8 cellular contexts compared by ENCODE assay signal in genomic region chr2:30026091-30027055, GRCh38.
DNase-seq lines count a peak whose midpoint lies in the region; ATAC-seq, FAIRE-seq and TF ChIP-seq lines count a peak whose summit lies in the region.

No MANE protein-coding gene starts in this region.

- H3K27ac ChIP-seq in PC-3 (ENCODE audit: low read length) = peak overlapping the region; percentile 77
- peak overlapping the region; percentile 31 to 61 for H3K27ac ChIP-seq in esophagus (ENCODE audit: low read depth in 2 of 2, low read length in 1 of 2)
- no peak overlapping the region for H3K27ac ChIP-seq in neural cell (ENCODE audit: low read length)

- H3K27me3 ChIP-seq in PC-3 (ENCODE audit: low read length) = no peaks in the 10 kb centered on the region
- H3K27me3 ChIP-seq in esophagus (ENCODE audit: control insufficient read depth in 1 of 2, insufficient read depth in 2 of 2, low read length in 2 of 2) = no peaks in the 10 kb centered on the region
- H3K27me3 ChIP-seq in neural cell (ENCODE audit: insufficient read depth, low read depth, low read length) = no peaks in the 10 kb centered on the region

- ATAC-seq in PC-3 = peak; percentile 93
- no peak for ATAC-seq in HG03571 (IDR thresholded peaks at IDR 0.05; ENCODE audit: unreplicated experiment)

- peak; percentile 95 for TF ChIP-seq RAD21 in neural cell (conservative IDR thresholded peaks at IDR 0.05)

- 29 to 35% methylated on average over 23 of the region's 23 CpGs for WGBS in esophagus, 2 donors

- CTCF ChIA-PET in PC-3 (lab: Charles Lee) = interaction anchor here (0.6 to 1.3 kb wide), 4 partner anchors 44 to 103 kb away, joined by 3 to 6 read pairs (median 3); no protein-coding TSS in a partner anchor

- no TSS peak for BruUV-seq in PC-3 (replicated peaks; lab: Mats Ljungman, UMichigan)

- H3K4me3 ChIP-seq in AG09309 (ENCODE audit: control insufficient read depth, low read depth, low read length) (no peak overlapping the region), PC-3 (ENCODE audit: low read length) (peak overlapping the region; percentile 19; the same call in 1 of the 2 replicates), esophagus (ENCODE audit: low read depth in 1 of 2, low read length in 2 of 2) (no peak overlapping the region), neural cell (ENCODE audit: low read length) (no peak overlapping the region)

- intact Hi-C loops in PC-3 (cut with micrococcal nuclease) = loop anchor here (1.0 to 2.0 kb wide), 4 partner anchors 42 to 1070 kb away; no protein-coding TSS in a partner anchor

- POLR2A ChIA-PET in PC-3 (lab: Charles Lee; ENCODE audit: unreplicated experiment) = interaction anchor here (0.5 kb wide), 1 partner anchor 119 kb away, joined by 3 read pairs; no protein-coding TSS in a partner anchor

- H3K4me1 ChIP-seq in PC-3 (ENCODE audit: insufficient read depth, low read length) (peaks cover 33% of the 10 kb centered on the region), esophagus (ENCODE audit: control insufficient read depth in 2 of 2, insufficient read depth in 2 of 2, low read length in 1 of 2) (peaks cover 0 to 4% of the 10 kb centered on the region in 2 donors)

- H2AFZ ChIP-seq in PC-3 (ENCODE audit: low read length) (peak overlapping the region; percentile 66), neural cell (ENCODE audit: low read depth, low read length) (no peak overlapping the region)

- no peak for TF ChIP-seq EP300 in neural cell (conservative IDR thresholded peaks at IDR 0.05; ENCODE audit: poor library complexity, severe bottlenecking)

- TF ChIP-seq CTCF in AG09309 (IDR thresholded peaks at IDR 0.05; ENCODE audit: control insufficient read depth, insufficient read depth, low read depth, low read length, missing control alignments) = peak; percentile 62
- peak; percentile 94 for TF ChIP-seq CTCF in PC-3 (conservative IDR thresholded peaks at IDR 0.05; ENCODE audit: low read depth, low read length)
- TF ChIP-seq CTCF in neural cell (IDR thresholded peaks at IDR 0.05; ENCODE audit: poor library complexity, severe bottlenecking) = peak; percentile 94

- H4K20me1 ChIP-seq in PC-3 (ENCODE audit: low read length) (no peaks in the 10 kb centered on the region), neural cell (ENCODE audit: insufficient read depth) (no peaks in the 10 kb centered on the region)

- H3K79me2 ChIP-seq in PC-3 (ENCODE audit: low read length) (no peaks in the 10 kb centered on the region), neural cell (replicated peaks; ENCODE audit: insufficient read depth, low read length) (no peaks in the 10 kb centered on the region)

- H3F3A ChIP-seq in PC-3 (ENCODE audit: low read length, unreplicated experiment) (no peaks in the 10 kb centered on the region), neural cell (ENCODE audit: insufficient read depth, low read length, poor library complexity, severe bottlenecking) (no peaks in the 10 kb centered on the region)

- peak; percentile 8 for DNase-seq in AG09309 (ENCODE audit: low read depth)
- DNase-seq in GM12891 (ENCODE audit: insufficient read length, low spot score) = peak; percentile 28
- peak; percentile 96 for DNase-seq in PC-3
- no peak for DNase-seq in DMS153 treated with DMSO at 0.1 percent for 48 hours (lab: John Stamatoyannopoulos, UW; ENCODE audit: unreplicated experiment)
- DNase-seq in activated CD8-positive, alpha-beta memory T cell treated with anti-CD3 and anti-CD28 coated beads, Interleukin-2, amount 50 U/mL, for 4 hours = no peak

- H3K36me3 ChIP-seq in PC-3 (ENCODE audit: low read depth, low read length) (no peaks in the 10 kb centered on the region), esophagus (ENCODE audit: control insufficient read depth in 2 of 2, insufficient read depth in 2 of 2, low read length in 1 of 2) (no peaks in the 10 kb centered on the region), neural cell (ENCODE audit: insufficient read depth, low read length) (no peaks in the 10 kb centered on the region)

- H3K9me2 ChIP-seq in PC-3 (replicated peaks; ENCODE audit: low read length) (no peaks in the 10 kb centered on the region), neural cell (ENCODE audit: insufficient read depth, low read length) (no peaks in the 10 kb centered on the region)

- H3K9me3 ChIP-seq in PC-3 (ENCODE audit: low read length) (no peaks in the 10 kb centered on the region), esophagus (ENCODE audit: control insufficient read depth in 2 of 2, insufficient read depth in 1 of 2, low read depth in 1 of 2, low read length in 1 of 2) (no peaks in the 10 kb centered on the region), neural cell (ENCODE audit: low read length) (no peaks in the 10 kb centered on the region)

- FAIRE-seq in GM12891 (lab: Jason Lieb, UNC) = no peak

- H3K9ac ChIP-seq in PC-3 (ENCODE audit: low read length) (peak overlapping the region; percentile 52), neural cell (ENCODE audit: low read length) (no peak overlapping the region)

- H3K4me2 ChIP-seq in PC-3 (ENCODE audit: low read length) (peak overlapping the region; percentile 66), neural cell (ENCODE audit: low read length) (no peak overlapping the region)

- TF ChIP-seq POLR2A in GM12891 (IDR thresholded peaks at IDR 0.05; ENCODE audit: low read depth, low read length) = no peak

TF ChIP-seq in GM12891, 5 proteins besides CTCF, POLR2A, EP300 and RAD21:
- no peak for TF ChIP-seq PAX5 (IDR thresholded peaks at IDR 0.05; ENCODE audit: insufficient read depth, low read length, severe bottlenecking)
- no peak for TF ChIP-seq SPI1 (IDR thresholded peaks at IDR 0.05; ENCODE audit: low read depth, low read length)
- no peak for TF ChIP-seq POU2F2 (IDR thresholded peaks at IDR 0.05; ENCODE audit: low read depth, low read length)

TF ChIP-seq in neural cell, 6 proteins besides CTCF, POLR2A, EP300 and RAD21:
- TF ChIP-seq REST (IDR thresholded peaks at IDR 0.05; ENCODE audit: borderline replicate concordance) = no peak
- peak; percentile 97 for TF ChIP-seq SMC3 (conservative IDR thresholded peaks at IDR 0.05; ENCODE audit: poor library complexity)
- TF ChIP-seq MXI1 (conservative IDR thresholded peaks at IDR 0.05; ENCODE audit: poor library complexity, severe bottlenecking) = no peak
- no peak for TF ChIP-seq POLR2AphosphoS5 (IDR thresholded peaks at IDR 0.05)
- TF ChIP-seq TAF1 (IDR thresholded peaks at IDR 0.05; ENCODE audit: low read depth) = peak; percentile 34
- no peak for TF ChIP-seq EZH2 (IDR thresholded peaks at IDR 0.05; ENCODE audit: borderline replicate concordance, insufficient read depth, low read length, poor library complexity, severe bottlenecking)

Comparison
In these comparisons a context has a peak if more than half of its experiments do, and no peak if none do; other contexts are left out.
1. DNase-seq: peak in AG09309 (single experiment), GM12891 (single experiment) and PC-3 (single experiment); none in DMS153 treated with DMSO at 0.1 percent for 48 hours (single experiment) and activated CD8-positive, alpha-beta memory T cell treated with anti-CD3 and anti-CD28 coated beads, Interleukin-2, amount 50 U/mL, for 4 hours (single experiment).
2. Peak in every context shown above with its lines, with median percentiles within 50 percentile points of each other: CTCF ChIP-seq.